Comparison of ENCODE assay signal across 19 cellular contexts in the genomic region with DNA sequence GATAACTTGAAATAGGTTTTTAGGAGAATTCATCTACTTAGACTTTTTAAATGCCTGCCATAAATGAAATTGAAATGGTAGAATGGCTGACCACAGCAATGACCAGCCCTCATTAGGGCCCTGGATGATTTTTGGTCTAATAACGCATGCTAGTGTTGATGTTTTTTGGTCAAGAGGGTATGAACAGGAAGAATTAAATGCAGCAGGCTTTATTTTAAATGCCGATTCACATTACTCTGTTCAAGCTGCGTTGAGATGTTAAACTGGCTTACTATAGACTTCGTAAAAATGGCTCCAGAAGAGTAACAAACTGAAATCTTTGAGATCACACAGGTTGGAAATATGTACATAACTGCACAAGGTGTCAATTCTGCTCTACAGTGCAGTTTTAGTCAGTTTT. TPM values are rescaled to one million over a fixed set of nuclear protein-coding genes. Genes with fewer than 3 reads are reported as not detected.
DNase-seq lines count a peak whose midpoint lies in the region; ATAC-seq, FAIRE-seq and TF ChIP-seq lines count a peak whose summit lies in the region.
"Had no signal": no experiment of that assay in that cellular context is flagged by ENCODE, and none has a peak within 500 bp of the region (broad histone marks: within the 10 kb centered on the region; RNA-seq: fewer than 3 reads in every experiment).

No MANE protein-coding gene starts in this region.

- H3K27me3 Mint-ChIP-seq in activated naive CD8-positive, alpha-beta T cell = no peaks in the 10 kb centered on the region
- H3K27me3 Mint-ChIP-seq in activated naive CD8-positive, alpha-beta T cell treated with anti-CD3 and anti-CD28 coated beads, Interleukin-2, amount 50 U/mL, for 24 hours = no peaks in the 10 kb centered on the region
- H3K27me3 Mint-ChIP-seq in type B pancreatic cell = no peaks in the 10 kb centered on the region

- in situ Hi-C loops in GM12878 (cut with MboI) = no loop called here

- no peak for TF ChIP-seq RAD21 in GM12878 (IDR thresholded peaks at IDR 0.05; ENCODE audit: insufficient read depth, low read depth, low read length)

- no peaks in the 10 kb centered on the region for H4K20me1 ChIP-seq in GM12878 (ENCODE audit: control insufficient read depth, insufficient read depth)

- H3K9me3 Mint-ChIP-seq in activated naive CD8-positive, alpha-beta T cell (ENCODE audit: low read depth) = no peaks in the 10 kb centered on the region
- no peaks in the 10 kb centered on the region for H3K9me3 Mint-ChIP-seq in activated naive CD8-positive, alpha-beta T cell treated with anti-CD3 and anti-CD28 coated beads, Interleukin-2, amount 50 U/mL, for 24 hours
- H3K9me3 Mint-ChIP-seq in type B pancreatic cell = no peaks in the 10 kb centered on the region

- peaks cover 36% of the 10 kb centered on the region for H3K4me1 Mint-ChIP-seq in activated naive CD8-positive, alpha-beta T cell (ENCODE audit: low read depth)
- H3K4me1 Mint-ChIP-seq in activated naive CD8-positive, alpha-beta T cell treated with anti-CD3 and anti-CD28 coated beads, Interleukin-2, amount 50 U/mL, for 24 hours = peaks cover 35% of the 10 kb centered on the region
- H3K4me1 Mint-ChIP-seq in type B pancreatic cell (ENCODE audit: unreplicated experiment) = no peaks in the 10 kb centered on the region

- H3K27ac ChIP-seq in GM12878 (ENCODE audit: control insufficient read depth, insufficient read depth) = no peak overlapping the region
- H3K27ac ChIP-seq: BLaER1 treated with 17β-estradiol and CSF1 and Interleukin-3, amounts not matched to agents 10 nM and 100 nM; GM23248; HL-60; SJCRH30 had no signal

- no peak for DNase-seq in activated naive CD8-positive, alpha-beta T cell treated with anti-CD3 and anti-CD28 coated beads, Interleukin-2, amount 50 U/mL, for 24 hours
- DNase-seq in GM12891 (ENCODE audit: insufficient read length, low spot score) (no peak), GM12878 (ENCODE audit: low read depth, low spot score) (no peak), type B pancreatic cell (ENCODE audit: extremely low spot score, unreplicated experiment) (no peak), AML-193 (lab: John Stamatoyannopoulos, UW) (no peak)
- DNase-seq: DMS79 treated with DMSO at 0.1 percent for 48 hours, GM23248, HCEC 1CT, MM.1S, NCI-H1092 treated with DMSO at 0.1 percent for 48 hours, NCI-H146, NCI-H2029 treated with DMSO at 0.1 percent for 48 hours, NCI-H2171 treated with DMSO at 0.1 percent for 48 hours, SJCRH30 had no signal

- RAD21 ChIA-PET in GM12878 (lab: Charles Lee; ENCODE audit: unreplicated experiment) = no interaction called here

- H3K9me3 ChIP-seq in GM12878 (replicated peaks; ENCODE audit: control insufficient read depth, insufficient read depth, low read length) = no peaks in the 10 kb centered on the region
- H3K9me3 ChIP-seq: BLaER1 treated with 17β-estradiol and CSF1 and Interleukin-3, amounts not matched to agents 10 nM and 100 nM; SJCRH30 had no signal

- H3K4me3 Mint-ChIP-seq in activated naive CD8-positive, alpha-beta T cell = no peak overlapping the region
- H3K4me3 Mint-ChIP-seq in activated naive CD8-positive, alpha-beta T cell treated with anti-CD3 and anti-CD28 coated beads, Interleukin-2, amount 50 U/mL, for 24 hours = no peak overlapping the region
- no peak overlapping the region for H3K4me3 Mint-ChIP-seq in type B pancreatic cell

- H3K9ac ChIP-seq in GM12878 (ENCODE audit: control insufficient read depth, insufficient read depth, low read length) = no peak overlapping the region
- H3K9ac ChIP-seq: BLaER1 treated with 17β-estradiol and CSF1 and Interleukin-3, amounts not matched to agents 10 nM and 100 nM; GM23248 had no signal

- peak overlapping the region; percentile 28 for H3K27ac Mint-ChIP-seq in activated naive CD8-positive, alpha-beta T cell
- H3K27ac Mint-ChIP-seq in activated naive CD8-positive, alpha-beta T cell treated with anti-CD3 and anti-CD28 coated beads, Interleukin-2, amount 50 U/mL, for 24 hours = no peak overlapping the region
- H3K27ac Mint-ChIP-seq in type B pancreatic cell = peak overlapping the region; percentile 34

- ATAC-seq in activated naive CD8-positive, alpha-beta T cell treated with anti-CD3 and anti-CD28 coated beads, Interleukin-2, amount 50 U/mL, for 24 hours = no peak
- ATAC-seq in GM12878 = no peak
- no peak for ATAC-seq in GM19455 (IDR thresholded peaks at IDR 0.05; ENCODE audit: unreplicated experiment)
- ATAC-seq: Panc1 had no signal

- POLR2A ChIA-PET in GM12878 (lab: Charles Lee) = no interaction called here

- H3K36me3 ChIP-seq in GM12878 (ENCODE audit: control insufficient read depth in 2 of 2, insufficient read depth in 2 of 2, low read length in 1 of 2) = peaks cover 8 to 40% of the 10 kb centered on the region in 2 experiments

- no peaks in the 10 kb centered on the region; the same call in 1 of the 2 replicates for H3K79me2 ChIP-seq in GM12878 (ENCODE audit: control insufficient read depth, insufficient read depth, low read length)

- intact Hi-C loops in GM12878 (cut with micrococcal nuclease; ENCODE audit: unreplicated experiment) = no loop called here

- H3K4me2 ChIP-seq in GM12878 (ENCODE audit: control insufficient read depth, insufficient read depth) = no peak overlapping the region
- H3K4me2 ChIP-seq: BLaER1 treated with 17β-estradiol and CSF1 and Interleukin-3, amounts not matched to agents 10 nM and 100 nM had no signal

- TF ChIP-seq EP300 in GM12878 (IDR thresholded peaks at IDR 0.05; ENCODE audit: borderline replicate concordance in 1 of 2, control insufficient read depth in 1 of 2, low read depth in 2 of 2, low read length in 2 of 2) = no peak

- no peaks in the 10 kb centered on the region for H3K36me3 Mint-ChIP-seq in activated naive CD8-positive, alpha-beta T cell
- peaks cover 54% of the 10 kb centered on the region for H3K36me3 Mint-ChIP-seq in activated naive CD8-positive, alpha-beta T cell treated with anti-CD3 and anti-CD28 coated beads, Interleukin-2, amount 50 U/mL, for 24 hours (ENCODE audit: low read depth)
- peaks cover 35% of the 10 kb centered on the region for H3K36me3 Mint-ChIP-seq in type B pancreatic cell

- peak; percentile 83 for FAIRE-seq in GM12891 (lab: Jason Lieb, UNC)
- FAIRE-seq in GM12878 (lab: Jason Lieb, UNC) = no peak

- 80% methylated on average over 4 of the region's 4 CpGs for WGBS in GM12878 (ENCODE audit: insufficient coverage, insufficient replicate concordance, low lambda C conversion rate, missing lambda C conversion rate)

- no peaks in the 10 kb centered on the region for H3K27me3 ChIP-seq in GM12878 (replicated peaks in 1 of 2; ENCODE audit: control insufficient read depth in 2 of 2, insufficient read depth in 2 of 2, low read length in 1 of 2)
- H3K27me3 ChIP-seq: BLaER1 treated with 17β-estradiol and CSF1 and Interleukin-3, amounts not matched to agents 10 nM and 100 nM; SJCRH30 had no signal

- BruUV-seq in GM12878 (replicated peaks; lab: Mats Ljungman, UMichigan) = no TSS peak

- TF ChIP-seq CTCF in GM12878 (IDR thresholded peaks at IDR 0.05 in 2 of 3, conservative IDR thresholded peaks at IDR 0.05 in 1 of 3; ENCODE audit: control insufficient read depth in 2 of 3, extremely low read depth in 1 of 3, insufficient read depth in 1 of 3, low read depth in 3 of 3, low read length in 3 of 3) (no peak), type B pancreatic cell (conservative IDR thresholded peaks at IDR 0.05) (no peak)

- no peak overlapping the region for H3K4me3 ChIP-seq in GM12878
- H3K4me3 ChIP-seq: BLaER1 treated with 17β-estradiol and CSF1 and Interleukin-3, amounts not matched to agents 10 nM and 100 nM; GM23248; SJCRH30 had no signal

- SMC1A ChIA-PET in GM12878 (lab: Charles Lee; ENCODE audit: uncharacterized antibody, unreplicated experiment) = no interaction called here

- TF ChIP-seq POLR2A in GM12891 (IDR thresholded peaks at IDR 0.05; ENCODE audit: low read depth, low read length) (no peak), GM12878 (IDR thresholded peaks at IDR 0.05; ENCODE audit: low read depth, low read length) (no peak)

- CTCF ChIA-PET in GM12878 (lab: Yijun Ruan, JAX) = no interaction called here

- H2AFZ ChIP-seq in GM12878 (ENCODE audit: control insufficient read depth, low read depth, low read length) = no peak overlapping the region
- H2AFZ ChIP-seq: GM23248 had no signal

- H3K4me1 ChIP-seq in GM12878 (ENCODE audit: control insufficient read depth, insufficient read depth, low read length) = no peaks in the 10 kb centered on the region
- H3K4me1 ChIP-seq: SJCRH30 had no signal

TF ChIP-seq in GM12891, 5 proteins besides CTCF, POLR2A, EP300 and RAD21:
- TF ChIP-seq POLR2AphosphoS5 (IDR thresholded peaks at IDR 0.05; ENCODE audit: low read depth, low read length) (0 out of 2 replicates have a peak, but pooled peaks have one; percentile 37), TAF1 (IDR thresholded peaks at IDR 0.05; ENCODE audit: low read depth, low read length) (no peak)
TF ChIP-seq in GM12891: peak in this region for 1.

RNA-seq across cellular contexts. Expression of a gene that starts 14.6 kb away (rescaled TPM):
- polyA plus RNA-seq in GM12891 (2012; ENCODE audit: low read depth, missing spikeins) = 97.4 TPM
- total RNA-seq in GM12878 (2013; cell fraction: nucleolus; rRNA removed) = 411 TPM in 2 replicates
- 175 and 212 TPM in 2 replicates for total RNA-seq in GM12878 (2014; rRNA removed)
- total RNA-seq in GM12878 (2014; rRNA removed; fragmentation: Illumina TruSeq; extraction: Trizol) = 141 and 142 TPM in 2 replicates
- 262 and 283 TPM in 2 replicates for total RNA-seq in GM12878 (2021)
- polyA plus RNA-seq in GM12878 (2011; ENCODE audit: low read depth) = 120 TPM
- 134 and 197 TPM in 2 replicates for polyA plus RNA-seq in GM12878 (2011; rRNA removed)
- 54.9 and 55.7 TPM in 2 replicates for polyA plus RNA-seq in GM12878 (2011; cell fraction: cytosol; rRNA removed)
- polyA plus RNA-seq in GM12878 (2011; cell fraction: nucleus; rRNA removed) = 104 and 181 TPM in 2 replicates
- 133 and 148 TPM in 2 replicates for polyA plus RNA-seq in GM12878 (2012)
- 222 and 279 TPM in 2 replicates for polyA plus RNA-seq in GM12878 (2014; fragmentation: Illumina TruSeq; extraction: Trizol)
- polyA plus RNA-seq in GM12878 (2014; fragmentation: Nextera tagmentation; extraction: Ambion mirVana) = 10 to 100 TPM; 52.0 to 56.7 TPM
- 145 and 169 TPM in 2 replicates for polyA plus RNA-seq in GM12878 (2014; rRNA removed)
- polyA plus RNA-seq in GM12878 (2016; fragmentation: Nextera tagmentation; extraction: Ambion mirVana) = 100 to 1,000 TPM; 203 to 204 TPM
- 120 and 174 TPM in 2 replicates for polyA minus RNA-seq in GM12878 (2011; rRNA and poly(A)+ RNA removed)
- polyA minus RNA-seq in GM12878 (2011; cell fraction: cytosol; rRNA and poly(A)+ RNA removed) = 66.7 and 118 TPM in 2 replicates
- 127 and 235 TPM in 2 replicates for polyA minus RNA-seq in GM12878 (2011; cell fraction: nucleus; rRNA and poly(A)+ RNA removed)
- 255 and 276 TPM in 2 replicates for total RNA-seq in type B pancreatic cell (ENCODE audit: low replicate concordance)
